1 cellular context compared by ENCODE assay signal in genomic region chr19:52191951-52192350, GRCh38.
TF ChIP-seq lines count a peak whose summit lies in the region.

No MANE protein-coding gene starts in this region.

TF ChIP-seq in GM23338, 12 proteins besides CTCF, POLR2A, EP300 and RAD21 (continued from another document):
- TF ChIP-seq, protein P1, sequence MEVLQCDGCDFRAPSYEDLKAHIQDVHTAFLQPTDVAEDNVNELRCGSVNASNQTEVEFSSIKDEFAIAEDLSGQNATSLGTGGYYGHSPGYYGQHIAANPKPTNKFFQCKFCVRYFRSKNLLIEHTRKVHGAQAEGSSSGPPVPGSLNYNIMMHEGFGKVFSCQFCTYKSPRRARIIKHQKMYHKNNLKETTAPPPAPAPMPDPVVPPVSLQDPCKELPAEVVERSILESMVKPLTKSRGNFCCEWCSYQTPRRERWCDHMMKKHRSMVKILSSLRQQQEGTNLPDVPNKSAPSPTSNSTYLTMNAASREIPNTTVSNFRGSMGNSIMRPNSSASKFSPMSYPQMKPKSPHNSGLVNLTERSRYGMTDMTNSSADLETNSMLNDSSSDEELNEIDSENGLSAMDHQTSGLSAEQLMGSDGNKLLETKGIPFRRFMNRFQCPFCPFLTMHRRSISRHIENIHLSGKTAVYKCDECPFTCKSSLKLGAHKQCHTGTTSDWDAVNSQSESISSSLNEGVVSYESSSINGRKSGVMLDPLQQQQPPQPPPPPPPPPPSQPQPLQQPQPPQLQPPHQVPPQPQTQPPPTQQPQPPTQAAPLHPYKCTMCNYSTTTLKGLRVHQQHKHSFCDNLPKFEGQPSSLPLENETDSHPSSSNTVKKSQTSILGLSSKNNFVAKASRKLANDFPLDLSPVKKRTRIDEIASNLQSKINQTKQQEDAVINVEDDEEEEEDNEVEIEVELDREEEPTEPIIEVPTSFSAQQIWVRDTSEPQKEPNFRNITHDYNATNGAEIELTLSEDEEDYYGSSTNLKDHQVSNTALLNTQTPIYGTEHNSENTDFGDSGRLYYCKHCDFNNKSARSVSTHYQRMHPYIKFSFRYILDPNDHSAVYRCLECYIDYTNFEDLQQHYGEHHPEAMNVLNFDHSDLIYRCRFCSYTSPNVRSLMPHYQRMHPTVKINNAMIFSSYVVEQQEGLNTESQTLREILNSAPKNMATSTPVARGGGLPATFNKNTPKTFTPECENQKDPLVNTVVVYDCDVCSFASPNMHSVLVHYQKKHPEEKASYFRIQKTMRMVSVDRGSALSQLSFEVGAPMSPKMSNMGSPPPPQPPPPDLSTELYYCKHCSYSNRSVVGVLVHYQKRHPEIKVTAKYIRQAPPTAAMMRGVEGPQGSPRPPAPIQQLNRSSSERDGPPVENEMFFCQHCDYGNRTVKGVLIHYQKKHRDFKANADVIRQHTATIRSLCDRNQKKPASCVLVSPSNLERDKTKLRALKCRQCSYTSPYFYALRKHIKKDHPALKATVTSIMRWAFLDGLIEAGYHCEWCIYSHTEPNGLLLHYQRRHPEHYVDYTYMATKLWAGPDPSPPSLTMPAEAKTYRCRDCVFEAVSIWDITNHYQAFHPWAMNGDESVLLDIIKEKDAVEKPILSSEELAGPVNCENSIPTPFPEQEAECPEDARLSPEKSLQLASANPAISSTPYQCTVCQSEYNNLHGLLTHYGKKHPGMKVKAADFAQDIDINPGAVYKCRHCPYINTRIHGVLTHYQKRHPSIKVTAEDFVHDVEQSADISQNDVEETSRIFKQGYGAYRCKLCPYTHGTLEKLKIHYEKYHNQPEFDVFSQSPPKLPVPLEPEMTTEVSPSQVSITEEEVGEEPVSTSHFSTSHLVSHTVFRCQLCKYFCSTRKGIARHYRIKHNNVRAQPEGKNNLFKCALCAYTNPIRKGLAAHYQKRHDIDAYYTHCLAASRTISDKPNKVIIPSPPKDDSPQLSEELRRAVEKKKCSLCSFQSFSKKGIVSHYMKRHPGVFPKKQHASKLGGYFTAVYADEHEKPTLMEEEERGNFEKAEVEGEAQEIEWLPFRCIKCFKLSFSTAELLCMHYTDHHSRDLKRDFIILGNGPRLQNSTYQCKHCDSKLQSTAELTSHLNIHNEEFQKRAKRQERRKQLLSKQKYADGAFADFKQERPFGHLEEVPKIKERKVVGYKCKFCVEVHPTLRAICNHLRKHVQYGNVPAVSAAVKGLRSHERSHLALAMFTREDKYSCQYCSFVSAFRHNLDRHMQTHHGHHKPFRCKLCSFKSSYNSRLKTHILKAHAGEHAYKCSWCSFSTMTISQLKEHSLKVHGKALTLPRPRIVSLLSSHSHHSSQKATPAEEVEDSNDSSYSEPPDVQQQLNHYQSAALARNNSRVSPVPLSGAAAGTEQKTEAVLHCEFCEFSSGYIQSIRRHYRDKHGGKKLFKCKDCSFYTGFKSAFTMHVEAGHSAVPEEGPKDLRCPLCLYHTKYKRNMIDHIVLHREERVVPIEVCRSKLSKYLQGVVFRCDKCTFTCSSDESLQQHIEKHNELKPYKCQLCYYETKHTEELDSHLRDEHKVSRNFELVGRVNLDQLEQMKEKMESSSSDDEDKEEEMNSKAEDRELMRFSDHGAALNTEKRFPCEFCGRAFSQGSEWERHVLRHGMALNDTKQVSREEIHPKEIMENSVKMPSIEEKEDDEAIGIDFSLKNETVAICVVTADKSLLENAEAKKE (CRISPR knock-in tag; IDR thresholded peaks at IDR 0.05) = no peak
- TF ChIP-seq CREB1 (CRISPR knock-in tag; IDR thresholded peaks at IDR 0.05; ENCODE audit: low read depth) (no peak), ZNF114 (CRISPR knock-in tag; IDR thresholded peaks at IDR 0.05) (no peak), ZNF331 (CRISPR knock-in tag; IDR thresholded peaks at IDR 0.05; ENCODE audit: low read depth) (no peak)
TF ChIP-seq in GM23338: peak in this region for 0.
